ENCODE assay signal across 24 cellular contexts in the genomic region with DNA sequence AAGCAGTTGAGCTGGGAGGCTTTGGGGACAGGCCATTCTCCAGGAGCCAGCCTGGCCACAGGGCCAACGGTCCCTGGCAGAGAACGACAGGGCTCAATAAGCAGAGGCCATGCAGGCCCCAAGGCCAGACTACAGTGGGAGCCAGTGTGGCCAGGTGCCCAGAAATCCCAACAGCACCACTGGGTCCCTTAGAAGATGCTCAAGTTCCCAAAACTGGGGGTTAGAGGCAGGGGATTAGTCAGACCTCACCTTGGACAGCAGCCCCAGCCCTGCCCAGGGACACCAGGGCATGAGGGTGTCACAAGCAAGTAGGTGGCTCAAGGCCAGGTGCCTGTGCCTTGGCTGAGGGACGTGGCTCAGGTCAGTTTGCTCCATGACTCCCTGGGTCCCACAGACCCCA. TPM values are rescaled to one million over a fixed set of nuclear protein-coding genes. Genes with fewer than 3 reads are reported as not detected.
DNase-seq lines count a peak whose midpoint lies in the region; ATAC-seq, FAIRE-seq and TF ChIP-seq lines count a peak whose summit lies in the region.
"Had no signal": no experiment of that assay in that cellular context is flagged by ENCODE, and none has a peak within 500 bp of the region (broad histone marks: within the 10 kb centered on the region; RNA-seq: fewer than 3 reads in every experiment).

No MANE protein-coding gene starts in this region.

- H3K27ac ChIP-seq in H1 (ENCODE audit: low read depth, low read length) (no peak overlapping the region), liver (ENCODE audit: low read depth in 1 of 2, low read length in 2 of 2) (peak overlapping the region in 1 of 2 donors; percentile 10), gastrocnemius medialis (peak overlapping the region; percentile 60 to 79 (median 75))

- TF ChIP-seq POLR2A in H1 (IDR thresholded peaks at IDR 0.05; ENCODE audit: control extremely low read depth in 1 of 2, low read depth in 2 of 2, low read length in 2 of 2): no peak
- TF ChIP-seq POLR2A in gastrocnemius medialis (IDR thresholded peaks at IDR 0.05): no peak

- POLR2A ChIA-PET in H1 (lab: Charles Lee; ENCODE audit: partially characterized antibody): interaction anchor here (1.2 kb wide), 1 partner anchor 12 kb away, joined by 4 read pairs; no protein-coding TSS in a partner anchor

- no peak for FAIRE-seq in H1 (lab: Jason Lieb, UNC)
- FAIRE-seq: G401.6, GM19239 had no signal

- TF ChIP-seq RAD21 in Ishikawa (IDR thresholded peaks at IDR 0.05; ENCODE audit: low read depth): no peak
- TF ChIP-seq RAD21 in H1 (IDR thresholded peaks at IDR 0.05 in 1 of 2, conservative IDR thresholded peaks at IDR 0.05 in 1 of 2; ENCODE audit: low read depth in 2 of 2, low read length in 2 of 2): no peak
- no peak for TF ChIP-seq RAD21 in liver (IDR thresholded peaks at IDR 0.05)

- TF ChIP-seq CTCF in H1 (IDR thresholded peaks at IDR 0.05; ENCODE audit: control extremely low read depth in 1 of 3, insufficient read depth in 1 of 3, low read depth in 1 of 3, low read length in 3 of 3) (no peak), liver (IDR thresholded peaks at IDR 0.05; ENCODE audit: low read depth, low read length, missing input control) (no peak), gastrocnemius medialis (IDR thresholded peaks at IDR 0.05 in 4 of 5, conservative IDR thresholded peaks at IDR 0.05 in 1 of 5) (no peak), GM13977 (IDR thresholded peaks at IDR 0.05; ENCODE audit: extremely low read depth, insufficient read depth, missing control alignments) (no peak), progenitor cell of endocrine pancreas (IDR thresholded peaks at IDR 0.05; ENCODE audit: unreplicated experiment) (no peak)

- H3K27ac Mint-ChIP-seq in progenitor cell of endocrine pancreas: no peak overlapping the region

- H3K27me3 Mint-ChIP-seq in progenitor cell of endocrine pancreas: no peaks in the 10 kb centered on the region

- intact Hi-C loops in gastrocnemius medialis (cut with DNase I; ENCODE audit: low total_unique reads): no loop called here

- H3K36me3 ChIP-seq in H1 (ENCODE audit: control insufficient read depth in 2 of 4, insufficient read depth in 4 of 4, low read length in 3 of 4): no peaks in the 10 kb centered on the region
- H3K36me3 ChIP-seq in liver (ENCODE audit: control insufficient read depth in 4 of 4, insufficient read depth in 3 of 4, low read depth in 1 of 4, low read length in 3 of 4): no peaks in the 10 kb centered on the region
- H3K36me3 ChIP-seq in gastrocnemius medialis: no peaks in the 10 kb centered on the region

- no peaks in the 10 kb centered on the region for H3K4me1 Mint-ChIP-seq in progenitor cell of endocrine pancreas (ENCODE audit: low read depth)

- in situ Hi-C loops in gastrocnemius medialis (cut with MboI; ENCODE audit: low sequenced_read_pairs in 4 of 4): no loop called here
- in situ Hi-C loops in GM13977 (cut with MboI; ENCODE audit: low pct_unique_long_range_greater_than_20kb, low sequenced_read_pairs, unreplicated experiment): no loop called here

- H3K9me3 Mint-ChIP-seq in progenitor cell of endocrine pancreas (ENCODE audit: low read depth): no peaks in the 10 kb centered on the region
- H3K9me3 Mint-ChIP-seq: CD8-positive, alpha-beta T cell had no signal

- no peaks in the 10 kb centered on the region for H3K23me2 ChIP-seq in H1 (ENCODE audit: low read depth, low read length)

- H2BK5ac ChIP-seq in H1 (ENCODE audit: low read depth, low read length): no peak overlapping the region

- H3K23ac ChIP-seq in H1 (ENCODE audit: insufficient read length): no peak overlapping the region

- H3K79me1 ChIP-seq in H1 (ENCODE audit: low read depth, low read length): no peaks in the 10 kb centered on the region

- H4K20me1 ChIP-seq in H1 (replicated peaks in 1 of 2; ENCODE audit: control insufficient read depth in 1 of 2, insufficient read depth in 2 of 2, low read length in 2 of 2): no peaks in the 10 kb centered on the region

- no peaks in the 10 kb centered on the region for H3K79me2 ChIP-seq in H1 (ENCODE audit: control insufficient read depth in 1 of 2, insufficient read depth in 2 of 2, low read length in 2 of 2)

- H3K36me3 Mint-ChIP-seq in progenitor cell of endocrine pancreas (ENCODE audit: insufficient read depth): no peaks in the 10 kb centered on the region
- H3K36me3 Mint-ChIP-seq: CD8-positive, alpha-beta T cell had no signal

- TF ChIP-seq EP300 in Ishikawa (IDR thresholded peaks at IDR 0.05; ENCODE audit: borderline replicate concordance) (no peak), H1 (IDR thresholded peaks at IDR 0.05; ENCODE audit: borderline replicate concordance in 1 of 2, low read depth in 2 of 2, low read length in 2 of 2) (no peak)

- H3K4me1 ChIP-seq in H1 (replicated peaks in 1 of 4; ENCODE audit: control insufficient read depth in 3 of 4, insufficient read depth in 4 of 4, low read length in 3 of 4): no peaks in the 10 kb centered on the region
- H3K4me1 ChIP-seq in liver (ENCODE audit: control insufficient read depth in 4 of 4, insufficient read depth in 4 of 4, low read length in 3 of 4): peaks cover 4 to 59% (median 42%) of the 10 kb centered on the region in 4 donors
- H3K4me1 ChIP-seq in gastrocnemius medialis: peaks cover 15 to 19% of the 10 kb centered on the region in 2 donors

- H3K56ac ChIP-seq in H1 (replicated peaks; ENCODE audit: insufficient read length, low read depth, low read length): no peak overlapping the region

- H3K4me3 Mint-ChIP-seq in progenitor cell of endocrine pancreas (ENCODE audit: low read depth): no peak overlapping the region
- H3K4me3 Mint-ChIP-seq: CD8-positive, alpha-beta T cell had no signal

- H2BK12ac ChIP-seq in H1 (ENCODE audit: low read depth, low read length): no peak overlapping the region

- H3K4me2 ChIP-seq in H1 (ENCODE audit: insufficient read depth in 1 of 2, low read depth in 2 of 2, low read length in 2 of 2): no peak overlapping the region
- H3K4me2 ChIP-seq: SK-N-SH had no signal

- DNase-seq in H1 (ENCODE audit: low read depth in 1 of 2, low spot score in 2 of 2): no peak
- DNase-seq in gastrocnemius medialis: peak; percentile 50 to 78
- DNase-seq in EL: no peak
- DNase-seq in GM13977 (ENCODE audit: low spot score): no peak
- DNase-seq in progenitor cell of endocrine pancreas (ENCODE audit: low spot score, unreplicated experiment): no peak
- DNase-seq: CD8-positive, alpha-beta T cell; DMS153; Kasumi-1; NCI-H1694 treated with DMSO at 0.1 percent for 48 hours; NCI-H2081 treated with DMSO at 0.1 percent for 48 hours; NCI-H2171 treated with DMSO at 0.1 percent for 48 hours; NCI-H524 treated with DMSO at 0.1 percent for 48 hours; NCI-H82; SHP77 treated with DMSO at 0.1 percent for 48 hours; SK-N-SH had no signal

- 85% methylated on average over 3 of the region's 3 CpGs; no CpG with 5 or more reads in 1 of the 2 experiments for WGBS in H1 (ENCODE audit: extremely low coverage in 1 of 2, insufficient coverage in 1 of 2, insufficient read length in 1 of 2, insufficient replicate concordance in 2 of 2, low coverage in 1 of 2, low lambda C conversion rate in 2 of 2, missing lambda C conversion rate in 1 of 2), 2 experiments
- WGBS in liver: 42% methylated on average over 3 of the region's 3 CpGs

- H3K9ac ChIP-seq in H1 (replicated peaks in 1 of 4; ENCODE audit: extremely low read depth in 1 of 4, low read depth in 3 of 4, low read length in 3 of 4) (no peak overlapping the region), liver (ENCODE audit: low read depth in 1 of 2, low read length in 2 of 2) (no peak overlapping the region)
- H3K9ac ChIP-seq: SK-N-SH had no signal

- H2BK120ac ChIP-seq in H1 (replicated peaks; ENCODE audit: low read depth, low read length): no peak overlapping the region

- no peak overlapping the region for H2BK20ac ChIP-seq in H1 (ENCODE audit: low read length)

- no peak overlapping the region for H2AFZ ChIP-seq in H1 (ENCODE audit: low read length)

- CTCF ChIA-PET in H1 (lab: Charles Lee; ENCODE audit: partially characterized antibody): interaction anchor here (1.8 to 5.5 kb wide), 3 partner anchors 9 to 24 kb away, joined by 5 to 31 read pairs (median 9); no protein-coding TSS in a partner anchor

- peak; percentile 57 to 79 for ATAC-seq in gastrocnemius medialis
- no peak for ATAC-seq in HG03354 (IDR thresholded peaks at IDR 0.05; ENCODE audit: poor library complexity, severe bottlenecking, unreplicated experiment)
- ATAC-seq: CD8-positive, alpha-beta T cell had no signal

- H3K4ac ChIP-seq in H1 (replicated peaks; ENCODE audit: insufficient read length, low read depth, low read length): no peak overlapping the region

- 0 out of 2 replicates have a peak overlapping the region, but pooled peaks have one; percentile 88 for H2BK15ac ChIP-seq in H1 (ENCODE audit: low read length)

- H3K14ac ChIP-seq in H1 (ENCODE audit: insufficient read length): no peak overlapping the region

- peaks cover 0 to 21% of the 10 kb centered on the region in 2 experiments; a peak in 2 of 4 replicates for H3K9me3 ChIP-seq in H1 (ENCODE audit: insufficient read depth in 2 of 2, low read depth in 1 of 2, low read length in 1 of 2)
- H3K9me3 ChIP-seq in liver (ENCODE audit: control insufficient read depth in 4 of 4, low read length in 3 of 4): no peaks in the 10 kb centered on the region
- H3K9me3 ChIP-seq in gastrocnemius medialis: no peaks in the 10 kb centered on the region
- H3K9me3 ChIP-seq: SK-N-SH had no signal

- H3K4me3 ChIP-seq in H1 (ENCODE audit: extremely low read depth in 1 of 4, insufficient read depth in 2 of 4, low read depth in 3 of 4, low read length in 4 of 4) (no peak overlapping the region), liver (ENCODE audit: low read depth in 1 of 3, low read length in 3 of 3) (no peak overlapping the region), gastrocnemius medialis (no peak overlapping the region)

- no peak overlapping the region for H4K5ac ChIP-seq in H1 (ENCODE audit: insufficient read length, low read depth, low read length)

- H4K91ac ChIP-seq in H1 (replicated peaks; ENCODE audit: insufficient read length, low read length): no peak overlapping the region

- H3K18ac ChIP-seq in H1 (ENCODE audit: extremely low read depth, low read length): no peak overlapping the region

- H3K27me3 ChIP-seq in H1 (replicated peaks in 1 of 4; ENCODE audit: control insufficient read depth in 3 of 4, extremely low read depth in 1 of 4, insufficient read depth in 3 of 4, low read length in 3 of 4) (no peaks in the 10 kb centered on the region), liver (ENCODE audit: control insufficient read depth in 4 of 4, insufficient read depth in 4 of 4, low read length in 3 of 4) (no peaks in the 10 kb centered on the region), gastrocnemius medialis (no peaks in the 10 kb centered on the region)

- H4K8ac ChIP-seq in H1 (ENCODE audit: extremely low read depth, insufficient read depth, low read length): peak overlapping the region; percentile 51; the same call in 1 of the 2 replicates

- H2AK5ac ChIP-seq in H1 (ENCODE audit: low read depth, low read length): peak overlapping the region; percentile 90; the same call in 1 of the 2 replicates

RNA-seq across cellular contexts. Expression of a gene that starts 12.8 kb away (rescaled TPM):
- total RNA-seq in H1 (2021; fragmentation: NEBNext Ultra II Directional; extraction: Animal tissue kit (Norgen Biotek cat#: 25700)): not detected in 2 replicates
- polyA plus RNA-seq in H1 (2011; rRNA removed) (0.09 and 0.19 TPM in 2 replicates), liver (under 1 TPM in 1 of 2 donors, not detected in 1; 0.25 TPM)
- 0.04 TPM for polyA plus RNA-seq in H1 (2011; cell fraction: cytosol; rRNA removed)
- polyA plus RNA-seq in H1 (2011; cell fraction: nucleus; rRNA removed): 0.63 TPM
- polyA plus RNA-seq in H1 (2012, experiment 1 of 2): 0.32 TPM in 1 of 4 replicates, not detected in the others
- not detected for polyA plus RNA-seq in H1 (2012, experiment 2 of 2)
- polyA plus RNA-seq in H1 (2013, experiment 1 of 2): 0.02 TPM
- polyA plus RNA-seq in H1 (2013, experiment 2 of 2): not detected
- polyA minus RNA-seq in H1 (2011; rRNA and poly(A)+ RNA removed): 0.20 and 0.82 TPM in 2 replicates
- not detected for polyA minus RNA-seq in H1 (2011; cell fraction: cytosol; rRNA and poly(A)+ RNA removed)
- 0.40 TPM for polyA minus RNA-seq in H1 (2011; cell fraction: nucleus; rRNA and poly(A)+ RNA removed)
- total RNA-seq in liver (under 1 TPM; 0.09 to 0.50 TPM), gastrocnemius medialis (1 to 10 TPM in 1 of 4 donors, under 1 TPM in 2, not detected in 1; 0.20 to 1.1 (median 0.20) TPM), progenitor cell of endocrine pancreas (0.47 and 0.84 TPM in 2 replicates)
- total RNA-seq: H4, MCF 10A, RPMI7951 had no signal
- polyA plus RNA-seq: BJ had no signal

RNA-seq across cellular contexts. Expression of a gene that starts 13.3 kb away (rescaled TPM):
- 17.0 and 20.4 TPM in 2 replicates for total RNA-seq in H1 (2021; fragmentation: NEBNext Ultra II Directional; extraction: Animal tissue kit (Norgen Biotek cat#: 25700))
- polyA plus RNA-seq in H1 (2011; rRNA removed): 9.1 and 10.9 TPM in 2 replicates
- polyA plus RNA-seq in H1 (2011; cell fraction: cytosol; rRNA removed): 14.1 TPM
- 19.0 TPM for polyA plus RNA-seq in H1 (2011; cell fraction: nucleus; rRNA removed)
- 10.9 to 19.6 TPM (median 11.2 TPM) in 4 replicates for polyA plus RNA-seq in H1 (2012, experiment 1 of 2)
- polyA plus RNA-seq in H1 (2012, experiment 2 of 2): 1.0 TPM
- polyA plus RNA-seq in H1 (2013, experiment 1 of 2): 16.5 TPM
- 14.4 TPM for polyA plus RNA-seq in H1 (2013, experiment 2 of 2)
- 13.2 and 14.7 TPM in 2 replicates for polyA minus RNA-seq in H1 (2011; rRNA and poly(A)+ RNA removed)
- 10.9 TPM for polyA minus RNA-seq in H1 (2011; cell fraction: cytosol; rRNA and poly(A)+ RNA removed)
- 37.1 TPM for polyA minus RNA-seq in H1 (2011; cell fraction: nucleus; rRNA and poly(A)+ RNA removed)
- total RNA-seq in liver: 10 to 100 TPM; 11.4 to 18.6 TPM
- polyA plus RNA-seq in liver: 10 to 100 TPM in 1 of 2 donors, 1 to 10 TPM in 1; 5.8 to 15.9 TPM
- total RNA-seq in gastrocnemius medialis: 10 to 100 TPM; 14.9 to 43.2 (median 28.2) TPM
- total RNA-seq in progenitor cell of endocrine pancreas: 40.1 and 41.9 TPM in 2 replicates

Comparison
In these comparisons a context has a peak if more than half of its experiments do, and no peak if none do; other contexts are left out.
1. DNase-seq: peak in gastrocnemius medialis (2 of 2); none in H1 (0 of 2), EL (single experiment), GM13977 (single experiment) and progenitor cell of endocrine pancreas (single experiment).